In genomic region chr9:88540364-88540763, GRCh38 we compare ENCODE assay signal across 28 cellular contexts. TPM values are rescaled to one million over a fixed set of nuclear protein-coding genes. Genes with fewer than 3 reads are reported as not detected.
"Had no signal": no experiment of that assay in that cellular context is flagged by ENCODE, and none has a peak within 500 bp of the region (broad histone marks: within the 10 kb centered on the region; RNA-seq: fewer than 3 reads in every experiment).

No MANE protein-coding gene starts in this region.

- H3K9me3 Mint-ChIP-seq: naive thymus-derived CD8-positive, alpha-beta T cell; nephron; neural crest cell; stimulated activated memory B cell treated with anti-CD40 and anti-IgM and Interleukin-4, amounts not matched to agents 10 μg/mL and 1 μg/mL and 100 μg/mL, for 72 hours had no signal

- H3K27me3 ChIP-seq: hepatocyte, testis, thyroid gland had no signal

- H2AFZ ChIP-seq: hepatocyte, parathyroid adenoma had no signal

- DNase-seq: heart right ventricle; islet precursor cell; left ventricle myocardium inferior; naive thymus-derived CD8-positive, alpha-beta T cell; occipital lobe; right lobe of liver; stimulated activated CD4-positive, alpha-beta T cell treated with anti-CD3 and anti-CD28 coated beads, Interleukin-1b, Interleukin-23, amount 100 ng/mL, for 48 hours; stimulated activated CD4-positive, alpha-beta T cell treated with anti-CD3 and anti-CD28 coated beads, Interleukin-2, amount 100 ng/mL, for 48 hours; stimulated activated CD4-positive, alpha-beta T cell treated with anti-CD3 and anti-CD28 coated beads, Interleukin-4, amount 100 ng/mL, for 4 hours; stimulated activated CD8-positive, alpha-beta memory T cell treated with anti-CD3 and anti-CD28 coated beads, Interleukin-4, amount 100 ng/mL, for 48 hours; stimulated activated naive CD8-positive, alpha-beta T cell treated with anti-CD3 and anti-CD28 coated beads, Interleukin-15, Interleukin-2, amounts not matched to agents 100 U/mL and 50 U/mL, for 24 hours; stomach; testis; thyroid gland; transverse colon; upper lobe of right lung had no signal

- H3K4me2 ChIP-seq: hepatocyte, smooth muscle cell had no signal

- H3K36me3 Mint-ChIP-seq: memory B cell; stimulated activated memory B cell treated with anti-CD40 and anti-IgM and Interleukin-4, amounts not matched to agents 10 μg/mL and 1 μg/mL and 100 μg/mL, for 72 hours had no signal

- H3K4me1 ChIP-seq: parathyroid adenoma had no signal

- H3K79me2 ChIP-seq: hepatocyte, parathyroid adenoma had no signal

- H3K27ac Mint-ChIP-seq: memory B cell; naive thymus-derived CD8-positive, alpha-beta T cell; nephron; progenitor cell of endocrine pancreas; stimulated activated memory B cell treated with anti-CD40 and anti-IgM and Interleukin-4, amounts not matched to agents 10 μg/mL and 1 μg/mL and 100 μg/mL, for 72 hours had no signal

- H3K4me3 Mint-ChIP-seq: memory B cell; nephron; neural crest cell; stimulated activated memory B cell treated with anti-CD40 and anti-IgM and Interleukin-4, amounts not matched to agents 10 μg/mL and 1 μg/mL and 100 μg/mL, for 72 hours had no signal

- H3K27ac ChIP-seq: heart right ventricle, hepatocyte, left ventricle myocardium inferior, neutrophil, parathyroid adenoma, right atrium auricular region, right lobe of liver, stomach, testis, thyroid gland, transverse colon, upper lobe of right lung had no signal

- H3K4me3 ChIP-seq: heart right ventricle, hepatocyte, left ventricle myocardium inferior, lung, right atrium auricular region, right lobe of liver, smooth muscle cell, stomach, testis, thyroid gland, transverse colon, upper lobe of right lung had no signal

- ATAC-seq: heart right ventricle; naive thymus-derived CD8-positive, alpha-beta T cell; right lobe of liver; stimulated activated memory B cell treated with anti-CD40 and anti-IgM and Interleukin-4, amounts not matched to agents 10 μg/mL and 1 μg/mL and 100 μg/mL, for 72 hours; stimulated activated naive CD8-positive, alpha-beta T cell treated with anti-CD3 and anti-CD28 coated beads, Interleukin-15, Interleukin-2, amounts not matched to agents 100 U/mL and 50 U/mL, for 24 hours; upper lobe of right lung had no signal

- H3K9me3 ChIP-seq: heart right ventricle, left ventricle myocardium inferior, neutrophil, right atrium auricular region, right lobe of liver, stomach, testis, thyroid gland, transverse colon, upper lobe of right lung had no signal

- H3K36me3 ChIP-seq: heart right ventricle, left ventricle myocardium inferior, neutrophil, right atrium auricular region, right lobe of liver, stomach, thyroid gland, transverse colon, upper lobe of right lung had no signal

- H3K9ac ChIP-seq: parathyroid adenoma had no signal

- H3K4me1 Mint-ChIP-seq: memory B cell; stimulated activated memory B cell treated with anti-CD40 and anti-IgM and Interleukin-4, amounts not matched to agents 10 μg/mL and 1 μg/mL and 100 μg/mL, for 72 hours had no signal

RNA-seq across cellular contexts. Expression of gene NXNL2, which starts 5.4 kb away (rescaled TPM):
- total RNA-seq: heart right ventricle; naive thymus-derived CD8-positive, alpha-beta T cell; neural crest cell; progenitor cell of endocrine pancreas; pulmonary artery endothelial cell; right atrium auricular region; right lobe of liver; stomach; transverse colon; upper lobe of right lung had no signal
